Comparison of ENCODE assay signal across 3 cellular contexts in genomic region chr5:128493657-128494329, GRCh38.
TF ChIP-seq lines count a peak whose summit lies in the region.

No MANE protein-coding gene starts in this region.

TF ChIP-seq in IMR-90, 13 proteins besides CTCF, POLR2A, EP300 and RAD21:
- TF ChIP-seq RFX5 (IDR thresholded peaks at IDR 0.05; ENCODE audit: low read depth, low read length) = no peak
- TF ChIP-seq BHLHE40 (IDR thresholded peaks at IDR 0.05; ENCODE audit: low read depth, low read length) = no peak
- TF ChIP-seq CHD1 (IDR thresholded peaks at IDR 0.05; ENCODE audit: low read depth, low read length) = no peak
- TF ChIP-seq MAZ (IDR thresholded peaks at IDR 0.05; ENCODE audit: borderline replicate concordance, low read depth, low read length) = no peak
- no peak for TF ChIP-seq MAFK (IDR thresholded peaks at IDR 0.05; ENCODE audit: low read depth, low read length)
- no peak for TF ChIP-seq MXI1 (IDR thresholded peaks at IDR 0.05; ENCODE audit: borderline replicate concordance, low read depth, low read length)
- TF ChIP-seq FOS (IDR thresholded peaks at IDR 0.05; ENCODE audit: low read depth, low read length) = no peak
- TF ChIP-seq CEBPB (IDR thresholded peaks at IDR 0.05; ENCODE audit: low read depth, low read length) = no peak
- no peak for TF ChIP-seq NFE2L2 (IDR thresholded peaks at IDR 0.05; ENCODE audit: low read depth, low read length)
- TF ChIP-seq SMC3 (IDR thresholded peaks at IDR 0.05; ENCODE audit: low read depth, low read length) = no peak
- no peak for TF ChIP-seq USF2 (IDR thresholded peaks at IDR 0.05; ENCODE audit: low read depth, low read length)
- no peak for TF ChIP-seq RCOR1 (IDR thresholded peaks at IDR 0.05; ENCODE audit: insufficient replicate concordance, low read length)
- no peak for TF ChIP-seq ELK1 (IDR thresholded peaks at IDR 0.05; ENCODE audit: borderline replicate concordance, low read depth, low read length)

TF ChIP-seq in H1, 55 proteins besides CTCF, POLR2A, EP300 and RAD21:
- TF ChIP-seq SIX5 (IDR thresholded peaks at IDR 0.05; ENCODE audit: low read depth, low read length) (no peak), SAP30 (IDR thresholded peaks at IDR 0.05; ENCODE audit: insufficient read depth, insufficient replicate concordance, low read length) (no peak)

TF ChIP-seq in neural cell, 6 proteins besides CTCF, POLR2A, EP300 and RAD21:
- TF ChIP-seq REST (IDR thresholded peaks at IDR 0.05; ENCODE audit: borderline replicate concordance) (peak; percentile 97), EZH2 (IDR thresholded peaks at IDR 0.05; ENCODE audit: borderline replicate concordance, insufficient read depth, low read length, poor library complexity, severe bottlenecking) (no peak), SMC3 (conservative IDR thresholded peaks at IDR 0.05; ENCODE audit: poor library complexity) (no peak), POLR2AphosphoS5 (IDR thresholded peaks at IDR 0.05) (peak; percentile 72), MXI1 (conservative IDR thresholded peaks at IDR 0.05; ENCODE audit: poor library complexity, severe bottlenecking) (no peak), TAF1 (IDR thresholded peaks at IDR 0.05; ENCODE audit: low read depth) (no peak)
